ENCODE assay signal across 14 cellular contexts in the genomic region with DNA sequence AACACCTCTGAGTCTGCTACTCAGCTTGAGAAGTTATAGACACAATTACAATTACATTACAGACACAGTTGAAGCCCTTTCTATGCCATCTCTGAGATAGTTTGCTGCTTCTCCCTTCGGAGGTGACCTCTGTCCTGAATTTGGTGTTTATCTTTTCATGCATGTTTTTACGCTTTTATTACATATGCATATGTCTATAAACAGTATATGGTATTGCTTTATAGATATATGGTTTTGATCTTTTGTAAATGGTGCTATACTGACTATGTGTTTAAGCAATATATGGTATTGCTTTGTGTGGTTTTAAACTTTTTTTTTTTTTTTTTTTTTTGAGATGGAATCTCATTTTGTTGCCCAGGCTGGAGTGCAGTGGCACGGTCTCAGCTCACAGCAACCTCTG. TPM values are rescaled to one million over a fixed set of nuclear protein-coding genes. Genes with fewer than 3 reads are reported as not detected.
DNase-seq lines count a peak whose midpoint lies in the region; ATAC-seq, FAIRE-seq and TF ChIP-seq lines count a peak whose summit lies in the region.
"Had no signal": no experiment of that assay in that cellular context is flagged by ENCODE, and none has a peak within 500 bp of the region (broad histone marks: within the 10 kb centered on the region; RNA-seq: fewer than 3 reads in every experiment).

No MANE protein-coding gene starts in this region.

- H3K27ac ChIP-seq in A673 (ENCODE audit: low read depth, low read length, poor library complexity, severe bottlenecking) (peak overlapping the region; percentile 66), GM23338 (ENCODE audit: low read depth) (peak overlapping the region; percentile 99)
- H3K27ac ChIP-seq in naive thymus-derived CD4-positive, alpha-beta T cell (ENCODE audit: low read depth, low read length): no peak overlapping the region

- CTCF ChIA-PET in A673 (lab: Charles Lee): no interaction called here
- CTCF ChIA-PET in naive thymus-derived CD4-positive, alpha-beta T cell (lab: Charles Lee): interaction anchor here (0.7 kb wide), 1 partner anchor 37 kb away, joined by 3 read pairs; no protein-coding TSS in a partner anchor

- H3F3A ChIP-seq in GM23338 (replicated peaks; ENCODE audit: low read depth): peaks cover 18% of the 10 kb centered on the region

- POLR2A ChIA-PET in A673 (lab: Charles Lee; ENCODE audit: low non-redundant PET): interaction anchor here (0.7 kb wide), 1 partner anchor 43 kb away, joined by 12 read pairs; no protein-coding TSS in a partner anchor
- POLR2A ChIA-PET in naive thymus-derived CD4-positive, alpha-beta T cell (lab: Charles Lee): interaction anchor here (0.6 to 4.0 kb wide), 8 partner anchors 8 to 377 kb away, joined by 3 to 48 read pairs (median 6); no protein-coding TSS in a partner anchor

- H3K4me2 ChIP-seq in GM23338: peak overlapping the region; percentile 59

- no peak for FAIRE-seq in RCC 7860 (lab: Jason Lieb, UNC)
- FAIRE-seq: colon had no signal

- H3K27ac Mint-ChIP-seq in GM23338 (peak overlapping the region; percentile 94), brain (peak overlapping the region in 3 of 5 experiments; percentile 55 to 73 (median 72))
- peak overlapping the region in 8 of 9 donors; percentile 1 to 96 (median 88) for H3K27ac Mint-ChIP-seq in naive thymus-derived CD4-positive, alpha-beta T cell
- H3K27ac Mint-ChIP-seq: activated CD8-positive, alpha-beta memory T cell treated with anti-CD3 and anti-CD28 coated beads, Interleukin-2, amount 10 ng/mL, durations not matched to agents 7 days and 5 days had no signal

- no peaks in the 10 kb centered on the region for H3K9me3 Mint-ChIP-seq in GM23338
- no peaks in the 10 kb centered on the region for H3K9me3 Mint-ChIP-seq in brain
- no peaks in the 10 kb centered on the region for H3K9me3 Mint-ChIP-seq in naive thymus-derived CD4-positive, alpha-beta T cell
- H3K9me3 Mint-ChIP-seq: activated naive CD8-positive, alpha-beta T cell treated with anti-CD3 and anti-CD28 coated beads, Interleukin-2, amount 50 U/mL, for 24 hours had no signal

- peaks cover 10% of the 10 kb centered on the region for H3K27me3 Mint-ChIP-seq in GM23338 (ENCODE audit: insufficient read depth, low read depth, poor library complexity)
- H3K27me3 Mint-ChIP-seq in brain: no peaks in the 10 kb centered on the region
- no peaks in the 10 kb centered on the region for H3K27me3 Mint-ChIP-seq in naive thymus-derived CD4-positive, alpha-beta T cell
- H3K27me3 Mint-ChIP-seq: activated CD8-positive, alpha-beta memory T cell treated with anti-CD3 and anti-CD28 coated beads, Interleukin-2, amount 10 ng/mL, durations not matched to agents 7 days and 5 days; activated naive CD8-positive, alpha-beta T cell treated with anti-CD3 and anti-CD28 coated beads, Interleukin-2, amount 50 U/mL, for 24 hours; B cell had no signal

- H3K9me3 ChIP-seq in A673 (ENCODE audit: low read depth, low read length, poor library complexity, severe bottlenecking): no peaks in the 10 kb centered on the region
- no peaks in the 10 kb centered on the region for H3K9me3 ChIP-seq in naive thymus-derived CD4-positive, alpha-beta T cell (ENCODE audit: control insufficient read depth in 2 of 3, low read length in 3 of 3)

- TF ChIP-seq CTCF in A673 (conservative IDR thresholded peaks at IDR 0.05; ENCODE audit: low read depth, low read length) (no peak), GM23338 (conservative IDR thresholded peaks at IDR 0.05; ENCODE audit: low read depth in 2 of 2) (no peak), brain (conservative IDR thresholded peaks at IDR 0.05) (no peak)

- H3K9me2 ChIP-seq in GM23338 (ENCODE audit: insufficient read depth): no peaks in the 10 kb centered on the region

- H2AFZ ChIP-seq in GM23338: no peak overlapping the region
- H2AFZ ChIP-seq: parathyroid adenoma had no signal

- intact Hi-C loops in A673 (cut with micrococcal nuclease; ENCODE audit: unreplicated experiment): no loop called here
- intact Hi-C loops in naive thymus-derived CD4-positive, alpha-beta T cell (cut with micrococcal nuclease): loop anchor here (1.0 to 10.0 kb wide), 3 partner anchors 9 to 1078 kb away; partner anchors contain the start of gene EIF4EBP2 (in 1 of the 2)

- BruUV-seq in A673 (replicated peaks; lab: Mats Ljungman, UMichigan): no TSS peak

- H3K4me3 Mint-ChIP-seq in GM23338: no peak overlapping the region
- peak overlapping the region in 3 of 5 experiments; percentile 23 to 67 (median 67) for H3K4me3 Mint-ChIP-seq in brain
- H3K4me3 Mint-ChIP-seq in naive thymus-derived CD4-positive, alpha-beta T cell: peak overlapping the region in 2 of 10 donors; percentile 23 to 87

- H3K4me1 Mint-ChIP-seq in GM23338 (peaks cover 81% of the 10 kb centered on the region), brain (peaks cover 82% of the 10 kb centered on the region)
- peaks cover 46 to 93% (median 69%) of the 10 kb centered on the region in 7 donors for H3K4me1 Mint-ChIP-seq in naive thymus-derived CD4-positive, alpha-beta T cell

- ATAC-seq in GM23338: no peak
- no peak for ATAC-seq in naive thymus-derived CD4-positive, alpha-beta T cell

- no peak for DNase-seq in A673 (ENCODE audit: low spot score)
- no peak for DNase-seq in GM23338 (ENCODE audit: low spot score)
- DNase-seq in naive thymus-derived CD4-positive, alpha-beta T cell: no peak
- no peak for DNase-seq in NCI-H774 (lab: John Stamatoyannopoulos, UW)
- no peak for DNase-seq in RCC 7860 (ENCODE audit: low spot score)
- no peak for DNase-seq in AG08395 (ENCODE audit: low spot score)
- DNase-seq in NCI-H526 treated with DMSO at 0.1 percent for 48 hours (lab: John Stamatoyannopoulos, UW): no peak
- DNase-seq: activated CD8-positive, alpha-beta memory T cell treated with anti-CD3 and anti-CD28 coated beads, Interleukin-2, amount 10 ng/mL, durations not matched to agents 7 days and 5 days; activated naive CD8-positive, alpha-beta T cell treated with anti-CD3 and anti-CD28 coated beads, Interleukin-2, amount 50 U/mL, for 24 hours; DMS79 treated with DMSO at 0.1 percent for 48 hours had no signal

- H3K27me3 ChIP-seq in A673 (replicated peaks; ENCODE audit: insufficient read depth, low read depth, low read length, poor library complexity) (no peaks in the 10 kb centered on the region), GM23338 (ENCODE audit: insufficient read depth) (no peaks in the 10 kb centered on the region)
- H3K27me3 ChIP-seq in naive thymus-derived CD4-positive, alpha-beta T cell (ENCODE audit: control insufficient read depth in 2 of 2, insufficient read depth in 2 of 2, low read length in 2 of 2): no peaks in the 10 kb centered on the region

- H3K36me3 ChIP-seq in A673 (ENCODE audit: insufficient read depth, low read length, poor library complexity, severe bottlenecking) (no peaks in the 10 kb centered on the region), GM23338 (ENCODE audit: insufficient read depth) (0 out of 2 replicates have a peak, but pooled peaks cover 8% of the 10 kb centered on the region)
- peaks cover 0 to 3% (median 0%) of the 10 kb centered on the region in 3 experiments for H3K36me3 ChIP-seq in naive thymus-derived CD4-positive, alpha-beta T cell (ENCODE audit: control insufficient read depth in 2 of 3, insufficient read depth in 3 of 3, low read length in 3 of 3)

- H4K20me1 ChIP-seq in GM23338 (replicated peaks; ENCODE audit: insufficient read depth): no peaks in the 10 kb centered on the region; the same call in 1 of the 2 replicates

- H3K79me2 ChIP-seq in GM23338 (replicated peaks; ENCODE audit: insufficient read depth): peaks cover 91% of the 10 kb centered on the region

- peaks cover 42% of the 10 kb centered on the region for H3K4me1 ChIP-seq in A673 (ENCODE audit: insufficient read depth, low read length, poor library complexity, severe bottlenecking)
- H3K4me1 ChIP-seq in GM23338 (ENCODE audit: insufficient read depth): peaks cover 93% of the 10 kb centered on the region
- peaks cover 16 to 18% of the 10 kb centered on the region in 2 donors for H3K4me1 ChIP-seq in naive thymus-derived CD4-positive, alpha-beta T cell (ENCODE audit: control insufficient read depth in 2 of 2, insufficient read depth in 2 of 2, low read length in 2 of 2)

- peak overlapping the region; percentile 7 for H3K4me3 ChIP-seq in A673 (ENCODE audit: low read depth, low read length, poor library complexity, severe bottlenecking)
- H3K4me3 ChIP-seq in GM23338: peak overlapping the region; percentile 21; the same call in 1 of the 2 replicates
- H3K4me3 ChIP-seq in naive thymus-derived CD4-positive, alpha-beta T cell (ENCODE audit: low read length): no peak overlapping the region

- H3K36me3 Mint-ChIP-seq in GM23338 (ENCODE audit: low read depth) (peaks cover 17% of the 10 kb centered on the region), brain (peaks cover 40% of the 10 kb centered on the region)
- peaks cover 0 to 10% (median 0%) of the 10 kb centered on the region in 5 donors for H3K36me3 Mint-ChIP-seq in naive thymus-derived CD4-positive, alpha-beta T cell

TF ChIP-seq in GM23338, 12 proteins besides CTCF, POLR2A, EP300 and RAD21 (continues in another document):
- no peak for TF ChIP-seq ZNF331 (CRISPR knock-in tag; IDR thresholded peaks at IDR 0.05; ENCODE audit: low read depth)

RNA-seq across cellular contexts. Expression of gene HK1, which starts 48.4 kb away (rescaled TPM):
- 106 and 107 TPM in 2 replicates for total RNA-seq in A673 (2021)
- 197 and 229 TPM in 2 replicates for total RNA-seq in GM23338 (2014; rRNA removed; shearing (Covaris generic))
- polyA plus RNA-seq in GM23338 (2016; fragmentation: Nextera tagmentation; extraction: Ambion mirVana) (70.0 and 76.6 TPM in 2 replicates), brain (ENCODE audit: insufficient read depth, low read depth, low replicate concordance) (116 TPM)
- total RNA-seq in naive thymus-derived CD4-positive, alpha-beta T cell: 100 to 1,000 TPM in 1 of 5 experiments, 10 to 100 TPM in 4; 60.1 to 144 (median 66.3) TPM
- 100 to 1,000 TPM in 1 of 2 donors, 10 to 100 TPM in 1; 95.5 to 138 TPM for polyA plus RNA-seq in naive thymus-derived CD4-positive, alpha-beta T cell
